ENCODE assay signal across 15 cellular contexts in genomic region chr13:113062691-113063090, GRCh38. TPM values are rescaled to one million over a fixed set of nuclear protein-coding genes. Genes with fewer than 3 reads are reported as not detected.
DNase-seq lines count a peak whose midpoint lies in the region; ATAC-seq and TF ChIP-seq lines count a peak whose summit lies in the region.
"Had no signal": no experiment of that assay in that cellular context is flagged by ENCODE, and none has a peak within 500 bp of the region (broad histone marks: within the 10 kb centered on the region; RNA-seq: fewer than 3 reads in every experiment).

No MANE protein-coding gene starts in this region.

- TF ChIP-seq CTCF in dorsolateral prefrontal cortex (IDR thresholded peaks at IDR 0.05 in 54 of 56, conservative IDR thresholded peaks at IDR 0.05 in 2 of 56; ENCODE audit: low read depth in 1 of 56, partially characterized antibody in 56 of 56) (no peak), upper lobe of right lung (IDR thresholded peaks at IDR 0.05) (no peak), lower leg skin (IDR thresholded peaks at IDR 0.05) (no peak)

- ATAC-seq in Right ventricle myocardium superior (ENCODE audit: poor library complexity) = no peak
- ATAC-seq in upper lobe of right lung = no peak
- no peak for ATAC-seq in activated naive CD4-positive, alpha-beta T cell treated with anti-CD3 and anti-CD28 coated beads, Interleukin-2, amount 50 U/mL, for 72 hours

- H3K9me3 Mint-ChIP-seq in activated naive CD4-positive, alpha-beta T cell treated with anti-CD3 and anti-CD28 coated beads, Interleukin-2, amount 50 U/mL, for 72 hours = no peaks in the 10 kb centered on the region

- H4K20me1 ChIP-seq in Karpas-422 (ENCODE audit: insufficient read depth, low read depth, low read length) = no peaks in the 10 kb centered on the region
- H4K20me1 ChIP-seq: BLaER1 had no signal

- H3K4me2 ChIP-seq in Karpas-422 (ENCODE audit: low read depth, low read length, poor library complexity, severe bottlenecking) = no peak overlapping the region
- H3K4me2 ChIP-seq: BLaER1 had no signal

- no peaks in the 10 kb centered on the region for H3K36me3 Mint-ChIP-seq in activated naive CD4-positive, alpha-beta T cell treated with anti-CD3 and anti-CD28 coated beads, Interleukin-2, amount 50 U/mL, for 72 hours

- no peaks in the 10 kb centered on the region for H3K36me3 ChIP-seq in upper lobe of right lung
- no peaks in the 10 kb centered on the region for H3K36me3 ChIP-seq in Karpas-422 (ENCODE audit: insufficient read depth, low read length)
- H3K36me3 ChIP-seq: BLaER1 had no signal

- H3K79me2 ChIP-seq in Karpas-422 (ENCODE audit: low read length) = no peaks in the 10 kb centered on the region

- H3K4me3 ChIP-seq in dorsolateral prefrontal cortex = no peak overlapping the region
- H3K4me3 ChIP-seq in upper lobe of right lung = no peak overlapping the region
- no peak overlapping the region for H3K4me3 ChIP-seq in Karpas-422 (ENCODE audit: low read length)
- H3K4me3 ChIP-seq in lower leg skin (ENCODE audit: low read depth, poor library complexity, severe bottlenecking) = no peak overlapping the region
- H3K4me3 ChIP-seq: BLaER1 had no signal

- H3K9me3 ChIP-seq in upper lobe of right lung (no peaks in the 10 kb centered on the region), Karpas-422 (ENCODE audit: low read length) (peaks cover 7% of the 10 kb centered on the region; the same call in 1 of the 2 replicates)

- TF ChIP-seq POLR2A in lower leg skin (IDR thresholded peaks at IDR 0.05) = no peak

- 87 to 95% methylated on average over 14 of the region's 14 CpGs for WGBS in lower leg skin, 2 donors

- H3K9ac ChIP-seq in Karpas-422 (ENCODE audit: low read length) = no peak overlapping the region
- H3K9ac ChIP-seq: BLaER1 had no signal

- peak; percentile 9 for DNase-seq in Right ventricle myocardium superior
- no peak for DNase-seq in cardiac septum (ENCODE audit: low spot score)
- DNase-seq in dorsolateral prefrontal cortex = peak in 2 of 10 donors; percentile 12 to 16
- peak; percentile 62 for DNase-seq in posterior vena cava (ENCODE audit: low spot score)
- DNase-seq in upper lobe of right lung = peak; percentile 42
- DNase-seq in Karpas-422 = no peak
- no peak for DNase-seq in activated naive CD4-positive, alpha-beta T cell treated with anti-CD3 and anti-CD28 coated beads, Interleukin-2, amount 50 U/mL, for 72 hours (ENCODE audit: low spot score in 2 of 2)
- DNase-seq in lower leg skin (ENCODE audit: low spot score in 2 of 2) = no peak
- DNase-seq: 8988T, AML-193, HCEC 1CT had no signal

- H3K9me2 ChIP-seq in Karpas-422 (replicated peaks; ENCODE audit: insufficient read depth, low read length) = no peaks in the 10 kb centered on the region

- H3K27ac ChIP-seq in dorsolateral prefrontal cortex (peak overlapping the region in 47 of 59 donors; percentile 10 to 99 (median 71)), upper lobe of right lung (no peak overlapping the region), Karpas-422 (ENCODE audit: low read length) (no peak overlapping the region)
- H3K27ac ChIP-seq: BLaER1 had no signal

- H3K27me3 ChIP-seq in dorsolateral prefrontal cortex (no peaks in the 10 kb centered on the region), upper lobe of right lung (no peaks in the 10 kb centered on the region), Karpas-422 (ENCODE audit: low read length) (no peaks in the 10 kb centered on the region)
- H3K27me3 ChIP-seq: BLaER1 had no signal

- H2AFZ ChIP-seq in Karpas-422 (ENCODE audit: low read length) = no peak overlapping the region

- intact Hi-C loops in Right ventricle myocardium superior (cut with DNase I) (no loop called here), cardiac septum (cut with DNase I) (no loop called here), dorsolateral prefrontal cortex (cut with DNase I) (no loop called here), posterior vena cava (cut with DNase I) (no loop called here), upper lobe of right lung (cut with DNase I) (no loop called here), lower leg skin (cut with DNase I; ENCODE audit: low total_unique reads) (no loop called here)

- no peak overlapping the region for H3K27ac Mint-ChIP-seq in activated naive CD4-positive, alpha-beta T cell treated with anti-CD3 and anti-CD28 coated beads, Interleukin-2, amount 50 U/mL, for 72 hours

- H3K4me1 ChIP-seq in upper lobe of right lung (no peaks in the 10 kb centered on the region), Karpas-422 (ENCODE audit: low read length) (no peaks in the 10 kb centered on the region)
- H3K4me1 ChIP-seq: BLaER1 had no signal

RNA-seq across cellular contexts. Expression of gene F7, which starts 42.9 kb away (rescaled TPM):
- 0.08 TPM for total RNA-seq in Right ventricle myocardium superior
- 0.46 TPM for total RNA-seq in cardiac septum
- 1 to 10 TPM in 87 of 120 experiments, under 1 TPM in 32, not detected in 1; 0.19 to 4.5 (median 1.5) TPM for total RNA-seq in dorsolateral prefrontal cortex
- under 1 TPM in 1 of 2 donors, not detected in 1; 0.10 TPM for total RNA-seq in posterior vena cava
- total RNA-seq in upper lobe of right lung = 0.61 TPM
- total RNA-seq in Karpas-422 (2014; rRNA removed; shearing (Covaris generic); ENCODE audit: low replicate concordance) = not detected in 2 replicates
- total RNA-seq in activated naive CD4-positive, alpha-beta T cell treated with anti-CD3 and anti-CD28 coated beads, Interleukin-2, amount 50 U/mL, for 72 hours = not detected
- total RNA-seq in lower leg skin = under 1 TPM in 1 of 4 donors, not detected in 3; 0.13 TPM
- total RNA-seq: H4, HT-29 had no signal

RNA-seq across cellular contexts. Expression of gene F10, which starts 59.9 kb away (rescaled TPM):
- total RNA-seq in Right ventricle myocardium superior (4.5 TPM), cardiac septum (13.7 TPM), dorsolateral prefrontal cortex (1 to 10 TPM in 44 of 120 experiments, under 1 TPM in 58, not detected in 18; 0.29 to 7.1 (median 0.92) TPM), posterior vena cava (10 to 100 TPM; 19.8 to 48.4 TPM), upper lobe of right lung (7.9 TPM), lower leg skin (10 to 100 TPM in 1 of 4 donors, 1 to 10 TPM in 3; 6.5 to 31.0 (median 9.3) TPM)
- not detected in 2 replicates for total RNA-seq in Karpas-422 (2014; rRNA removed; shearing (Covaris generic); ENCODE audit: low replicate concordance)
- not detected for total RNA-seq in activated naive CD4-positive, alpha-beta T cell treated with anti-CD3 and anti-CD28 coated beads, Interleukin-2, amount 50 U/mL, for 72 hours
- total RNA-seq: Daoy, H4, HT-29 had no signal

Comparison
In these comparisons a context has a peak if more than half of its experiments do, and no peak if none do; other contexts are left out.
1. DNase-seq: peak in Right ventricle myocardium superior (single experiment), posterior vena cava (single experiment) and upper lobe of right lung (single experiment); none in cardiac septum (single experiment), Karpas-422 (single experiment), activated naive CD4-positive, alpha-beta T cell treated with anti-CD3 and anti-CD28 coated beads, Interleukin-2, amount 50 U/mL, for 72 hours (0 of 2) and lower leg skin (0 of 2).
2. H3K27ac ChIP-seq: peak in dorsolateral prefrontal cortex (47 of 59); none in upper lobe of right lung (single experiment) and Karpas-422 (single experiment).